ENCODE assay signal across 2 cellular contexts in the genomic region with DNA sequence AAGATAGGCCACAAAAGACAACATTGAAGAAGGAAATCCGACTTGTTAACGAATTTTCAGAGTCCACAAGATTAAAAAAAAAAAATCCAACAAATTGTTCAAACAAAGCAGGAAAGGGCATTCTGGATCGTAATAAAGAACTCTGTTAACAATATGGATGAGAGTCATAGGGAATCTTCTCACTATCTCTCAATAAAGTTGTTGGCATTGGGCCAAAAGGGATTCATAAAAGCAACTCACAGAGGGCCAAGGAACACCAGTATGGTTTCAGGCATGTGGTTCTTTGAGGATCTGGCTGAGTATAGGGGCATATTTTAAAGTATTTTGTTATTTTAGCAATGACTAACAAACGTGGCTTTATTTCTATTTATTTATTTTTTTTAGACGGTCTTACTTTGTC.
TF ChIP-seq lines count a peak whose summit lies in the region.

No MANE protein-coding gene starts in this region.

TF ChIP-seq in HepG2, 621 proteins besides CTCF, POLR2A, EP300 and RAD21:
- TF ChIP-seq LCORL (IDR thresholded peaks at IDR 0.05) (peak; percentile 69; the same call in 1 of the 2 replicates), LCORL (CRISPR knock-in tag; IDR thresholded peaks at IDR 0.05) (no peak), DNMT1 (CRISPR knock-in tag; IDR thresholded peaks at IDR 0.05) (no peak)

TF ChIP-seq in K562, 482 proteins besides CTCF, POLR2A, EP300 and RAD21:
- TF ChIP-seq ATF1 (CRISPR knock-in tag; IDR thresholded peaks at IDR 0.05) (no peak), ATF1 (tag; IDR thresholded peaks at IDR 0.05) (no peak), ZNF778 (CRISPR knock-in tag; IDR thresholded peaks at IDR 0.05) (no peak), NFIX (CRISPR knock-in tag; IDR thresholded peaks at IDR 0.05; ENCODE audit: low read depth) (peak; percentile 78), NFIC (IDR thresholded peaks at IDR 0.05) (peak; percentile 94), NCOA4 (IDR thresholded peaks at IDR 0.05; ENCODE audit: partially characterized antibody) (no peak), FOXJ3 (CRISPR knock-in tag; IDR thresholded peaks at IDR 0.05) (no peak), ZNF146 (CRISPR knock-in tag; IDR thresholded peaks at IDR 0.05; ENCODE audit: unreplicated experiment) (no peak), PHF20 (IDR thresholded peaks at IDR 0.05; ENCODE audit: partially characterized antibody) (no peak)
